25 cellular contexts compared by ENCODE assay signal in genomic region chr3:180546863-180547262, GRCh38.
"Had no signal": no experiment of that assay in that cellular context is flagged by ENCODE, and none has a peak within 500 bp of the region (broad histone marks: within the 10 kb centered on the region; RNA-seq: fewer than 3 reads in every experiment).

No MANE protein-coding gene starts in this region.

- H3K27ac ChIP-seq: colonic mucosa, dorsolateral prefrontal cortex, esophagus muscularis mucosa, foreskin keratinocyte, heart right ventricle, left lung, lower lobe of right lung had no signal

- H3K27ac Mint-ChIP-seq: mesothelial cell of epicardium; naive B cell; naive thymus-derived CD8-positive, alpha-beta T cell had no signal

- FAIRE-seq: endothelial cell of umbilical vein, frontal cortex, islet of Langerhans, keratinocyte had no signal

- H3K4me3 Mint-ChIP-seq: mesothelial cell of epicardium; naive B cell; naive thymus-derived CD8-positive, alpha-beta T cell had no signal

- H3K4me1 Mint-ChIP-seq: mesothelial cell of epicardium; naive B cell; naive thymus-derived CD8-positive, alpha-beta T cell had no signal

- DNase-seq: colonic mucosa; cortex of kidney; dermis blood vessel endothelial cell; dorsolateral prefrontal cortex; effector CD4-positive, alpha-beta T cell; effector memory CD4-positive, alpha-beta T cell; foreskin keratinocyte; glutamatergic neuron; head of caudate nucleus; heart right ventricle; hippocampal formation; left cardiac atrium; left lung; left ventricle myocardium superior; lower lobe of right lung; mesenchymal stem cell; mucosa of descending colon; naive B cell; naive thymus-derived CD8-positive, alpha-beta T cell had no signal

- H3K4me3 ChIP-seq: colonic mucosa, dorsolateral prefrontal cortex, esophagus muscularis mucosa, heart right ventricle, left lung, lower lobe of right lung, mucosa of descending colon had no signal

- ATAC-seq: foreskin keratinocyte; heart right ventricle; left cardiac atrium; left lung; left ventricle myocardium superior; lower lobe of right lung; mucosa of descending colon; naive thymus-derived CD8-positive, alpha-beta T cell had no signal

- H3K27me3 ChIP-seq: colonic mucosa, dorsolateral prefrontal cortex, esophagus muscularis mucosa, heart right ventricle, left lung had no signal

- H3K4me1 ChIP-seq: colonic mucosa, foreskin keratinocyte, heart right ventricle, left lung, lower lobe of right lung had no signal

- H3K36me3 ChIP-seq: colonic mucosa, esophagus muscularis mucosa, heart right ventricle, left lung, lower lobe of right lung had no signal

- H3K9me3 ChIP-seq: colonic mucosa, esophagus muscularis mucosa, left lung, lower lobe of right lung, mucosa of descending colon had no signal

- H3K36me3 Mint-ChIP-seq: mesothelial cell of epicardium; naive B cell; naive thymus-derived CD8-positive, alpha-beta T cell had no signal
